In the genomic region with DNA sequence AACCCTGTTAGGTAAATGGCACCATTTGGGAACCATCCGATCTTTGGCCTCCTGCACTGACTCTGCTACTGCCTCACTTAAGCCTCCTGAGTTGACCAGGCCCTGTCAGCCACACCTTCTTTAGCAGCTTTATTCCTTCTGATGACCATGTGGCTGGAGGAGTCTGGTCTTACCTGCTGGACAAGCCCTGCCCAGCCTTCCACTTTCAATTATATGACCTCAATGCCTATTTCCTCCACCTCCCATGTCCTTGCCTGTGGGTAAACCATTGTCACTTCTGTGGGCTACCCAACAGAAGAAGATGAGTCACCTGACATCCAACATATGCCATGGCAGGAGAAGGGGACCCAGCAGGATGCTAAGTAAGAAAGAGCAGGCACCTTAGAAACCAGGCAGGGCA, we compare ENCODE assay signal across 18 cellular contexts.
"Had no signal": no experiment of that assay in that cellular context is flagged by ENCODE, and none has a peak within 500 bp of the region (broad histone marks: within the 10 kb centered on the region; RNA-seq: fewer than 3 reads in every experiment).

No MANE protein-coding gene starts in this region.

- H3K9me3 Mint-ChIP-seq: activated B cell treated with CpG ODN at 0.5 μM for 24 hours; activated CD8-positive, alpha-beta T cell treated with anti-CD3 and anti-CD28 coated beads for 36 hours; activated naive CD4-positive, alpha-beta T cell treated with anti-CD3 and anti-CD28 coated beads, Interleukin-2, amount 50 U/mL, for 72 hours; activated T-cell treated with anti-CD3 and anti-CD28 coated beads, Interleukin-2, amount 50 U/mL, for 4 hours; nephron had no signal

- DNase-seq: activated B cell treated with CpG ODN at 0.5 μM for 24 hours; activated CD4-positive, alpha-beta T cell treated with anti-CD3 and anti-CD28 coated beads for 48 hours; activated CD8-positive, alpha-beta T cell treated with anti-CD3 and anti-CD28 coated beads for 36 hours; activated effector memory CD4-positive, alpha-beta T cell treated with Interleukin-2 at 50 U/mL for 16 hours; activated T-cell treated with anti-CD3 and anti-CD28 coated beads, Interleukin-2, amount 50 U/mL, for 4 hours; foreskin fibroblast; left ventricle myocardium superior; mesenchymal stem cell; occipital lobe; right cardiac atrium; stimulated activated CD4-positive, alpha-beta T cell treated with anti-CD3 and anti-CD28 coated beads, Interleukin-4, amount 100 ng/mL, for 4 hours; stimulated activated CD8-positive, alpha-beta memory T cell treated with anti-CD3 and anti-CD28 coated beads, Interleukin-4, amount 100 ng/mL, for 48 hours; stimulated activated naive CD8-positive, alpha-beta T cell treated with anti-CD3 and anti-CD28 coated beads, Interleukin-15, Interleukin-2, amounts not matched to agents 100 U/mL and 50 U/mL, for 24 hours; upper lobe of left lung had no signal

- H3K27ac ChIP-seq: cardiac muscle cell, prostate gland, upper lobe of left lung had no signal

- H3K36me3 ChIP-seq: cardiac muscle cell, prostate gland, upper lobe of left lung had no signal

- H3K4me1 Mint-ChIP-seq: activated B cell treated with CpG ODN at 0.5 μM for 24 hours had no signal

- H3K36me3 Mint-ChIP-seq: activated naive CD4-positive, alpha-beta T cell treated with anti-CD3 and anti-CD28 coated beads, Interleukin-2, amount 50 U/mL, for 72 hours had no signal

- H3K27me3 ChIP-seq: cardiac muscle cell, upper lobe of left lung had no signal

- H3K27me3 Mint-ChIP-seq: activated B cell treated with CpG ODN at 0.5 μM for 24 hours; activated CD8-positive, alpha-beta T cell treated with anti-CD3 and anti-CD28 coated beads for 36 hours had no signal

- H3K4me3 ChIP-seq: cardiac muscle cell, prostate gland, upper lobe of left lung had no signal

- H3K4me1 ChIP-seq: upper lobe of left lung had no signal

- H3K9me3 ChIP-seq: prostate gland, upper lobe of left lung had no signal

- H3K4me3 Mint-ChIP-seq: activated B cell treated with CpG ODN at 0.5 μM for 24 hours; activated CD8-positive, alpha-beta T cell treated with anti-CD3 and anti-CD28 coated beads for 36 hours; activated T-cell treated with anti-CD3 and anti-CD28 coated beads, Interleukin-2, amount 50 U/mL, for 4 hours; nephron had no signal

- ATAC-seq: activated CD8-positive, alpha-beta T cell treated with anti-CD3 and anti-CD28 coated beads for 36 hours; activated naive CD4-positive, alpha-beta T cell treated with anti-CD3 and anti-CD28 coated beads, Interleukin-2, amount 50 U/mL, for 72 hours; activated T-cell treated with anti-CD3 and anti-CD28 coated beads, Interleukin-2, amount 50 U/mL, for 4 hours; left ventricle myocardium superior; right cardiac atrium; stimulated activated naive CD8-positive, alpha-beta T cell treated with anti-CD3 and anti-CD28 coated beads, Interleukin-15, Interleukin-2, amounts not matched to agents 100 U/mL and 50 U/mL, for 24 hours had no signal

- H3K27ac Mint-ChIP-seq: activated B cell treated with CpG ODN at 0.5 μM for 24 hours; activated CD8-positive, alpha-beta T cell treated with anti-CD3 and anti-CD28 coated beads for 36 hours; activated naive CD4-positive, alpha-beta T cell treated with anti-CD3 and anti-CD28 coated beads, Interleukin-2, amount 50 U/mL, for 72 hours; nephron had no signal
